Comparison of ENCODE assay signal across 15 cellular contexts in the genomic region with DNA sequence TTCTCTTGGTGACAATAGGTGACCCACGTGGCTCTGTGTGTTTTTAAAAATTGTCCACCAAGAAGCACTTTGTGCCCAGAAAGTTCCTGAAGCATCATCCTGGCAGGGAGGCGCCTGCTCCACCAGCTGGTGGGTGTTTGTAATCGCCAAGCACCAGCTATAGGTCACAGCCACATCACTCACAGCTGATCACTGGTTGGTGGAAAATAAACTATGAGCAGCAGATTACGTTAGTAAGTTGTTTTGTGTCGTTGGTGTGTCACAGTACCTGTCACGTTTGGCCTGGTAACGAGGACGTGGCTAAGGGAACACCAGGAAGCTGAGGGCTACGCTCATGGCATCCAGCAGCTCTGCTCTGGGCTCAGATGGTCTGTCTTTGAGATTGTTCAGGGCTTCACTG. TPM values are rescaled to one million over a fixed set of nuclear protein-coding genes. Genes with fewer than 3 reads are reported as not detected.
DNase-seq lines count a peak whose midpoint lies in the region; ATAC-seq, FAIRE-seq and TF ChIP-seq lines count a peak whose summit lies in the region.
"Had no signal": no experiment of that assay in that cellular context is flagged by ENCODE, and none has a peak within 500 bp of the region (broad histone marks: within the 10 kb centered on the region; RNA-seq: fewer than 3 reads in every experiment).

No MANE protein-coding gene starts in this region.

- H3K79me2 ChIP-seq in fibroblast of lung (ENCODE audit: control insufficient read depth, insufficient read depth, low read length) (no peaks in the 10 kb centered on the region), smooth muscle cell (ENCODE audit: low read depth) (peaks cover 3% of the 10 kb centered on the region)

- DNase-seq in SK-MEL-5 (ENCODE audit: low read depth, low spot score) (peak; percentile 23), fibroblast of lung (ENCODE audit: low read depth in 2 of 2) (peak; percentile 13 to 32), smooth muscle cell (lab: John Stamatoyannopoulos, UW; ENCODE audit: unreplicated experiment) (no peak), tibial nerve (ENCODE audit: low spot score in 2 of 2) (no peak), mucosa of descending colon (no peak), D721Med (ENCODE audit: insufficient read length, low spot score) (no peak)
- DNase-seq: activated CD8-positive, alpha-beta memory T cell treated with anti-CD3 and anti-CD28 coated beads, Interleukin-2, amount 50 U/mL, for 4 hours; activated naive CD8-positive, alpha-beta T cell treated with anti-CD3 and anti-CD28 coated beads for 36 hours; central memory CD4-positive, alpha-beta T cell; naive thymus-derived CD4-positive, alpha-beta T cell; NCI-H1105 treated with DMSO at 0.1 percent for 48 hours; testis had no signal

- CTCF ChIA-PET in HEK293 (lab: Yijun Ruan, JAX) = interaction anchor here (0.8 to 11.0 kb wide), 5 partner anchors 39 to 207 kb away, joined by 3 to 173 read pairs (median 3); a partner anchor contains a TSS

- FAIRE-seq in D721Med (lab: Jason Lieb, UNC) = no peak

- no peaks in the 10 kb centered on the region for H3K27me3 ChIP-seq in fibroblast of lung (ENCODE audit: control insufficient read depth, insufficient read depth, low read length)
- no peaks in the 10 kb centered on the region for H3K27me3 ChIP-seq in smooth muscle cell (ENCODE audit: low read depth)
- no peaks in the 10 kb centered on the region for H3K27me3 ChIP-seq in tibial nerve
- H3K27me3 ChIP-seq: hepatocyte, testis had no signal

- H3K9me3 ChIP-seq in HEK293 (ENCODE audit: control insufficient read depth, insufficient read depth, low read depth, low read length) (no peaks in the 10 kb centered on the region), fibroblast of lung (ENCODE audit: control insufficient read depth, insufficient read depth, low read depth, low read length) (no peaks in the 10 kb centered on the region), smooth muscle cell (replicated peaks; ENCODE audit: low read depth) (no peaks in the 10 kb centered on the region), tibial nerve (no peaks in the 10 kb centered on the region), mucosa of descending colon (no peaks in the 10 kb centered on the region)
- H3K9me3 ChIP-seq: testis had no signal

- no peak overlapping the region for H3K27ac ChIP-seq in HEK293 (ENCODE audit: extremely low read depth, low read depth, low read length)
- peak overlapping the region; percentile 39 for H3K27ac ChIP-seq in fibroblast of lung (ENCODE audit: insufficient read depth, low read length)
- H3K27ac ChIP-seq in smooth muscle cell (ENCODE audit: low read depth) = peak overlapping the region; percentile 23
- no peak overlapping the region for H3K27ac ChIP-seq in tibial nerve
- H3K27ac ChIP-seq: hepatocyte, testis had no signal

- TF ChIP-seq EP300 in tibial nerve (IDR thresholded peaks at IDR 0.05) = no peak

- no peak overlapping the region for H3K4me2 ChIP-seq in fibroblast of lung (ENCODE audit: extremely low read depth, insufficient read depth, low read length)
- no peak overlapping the region for H3K4me2 ChIP-seq in smooth muscle cell
- H3K4me2 ChIP-seq: hepatocyte had no signal

- H3K4me3 ChIP-seq in HEK293 (ENCODE audit: low read depth, low read length) (no peak overlapping the region), fibroblast of lung (replicated peaks in 1 of 4; ENCODE audit: control extremely low read depth in 1 of 4, insufficient read depth in 1 of 4, low read depth in 3 of 4, low read length in 4 of 4) (no peak overlapping the region), smooth muscle cell (no peak overlapping the region), tibial nerve (no peak overlapping the region), mucosa of descending colon (no peak overlapping the region)
- H3K4me3 ChIP-seq: hepatocyte had no signal

- 84% methylated on average over 9 of the region's 9 CpGs for WGBS in smooth muscle cell (ENCODE audit: low lambda C conversion rate)
- 78 to 83% methylated on average over 9 of the region's 9 CpGs for WGBS in tibial nerve, 2 donors

- peaks cover 18 to 61% of the 10 kb centered on the region in 2 experiments for H3K36me3 ChIP-seq in HEK293 (ENCODE audit: control insufficient read depth in 2 of 2, insufficient read depth in 1 of 2, low read length in 2 of 2)
- H3K36me3 ChIP-seq in fibroblast of lung (ENCODE audit: control insufficient read depth, insufficient read depth, low read length) = peaks cover 23% of the 10 kb centered on the region
- H3K36me3 ChIP-seq in smooth muscle cell (ENCODE audit: low read depth) = no peaks in the 10 kb centered on the region
- peaks cover 0 to 63% (median 20%) of the 10 kb centered on the region in 3 donors for H3K36me3 ChIP-seq in tibial nerve
- H3K36me3 ChIP-seq in mucosa of descending colon (ENCODE audit: low read depth) = peaks cover 5% of the 10 kb centered on the region

- POLR2A ChIA-PET in HEK293 (lab: Yijun Ruan, JAX) = interaction anchor here (1.5 to 5.9 kb wide), 2 partner anchors 10 to 188 kb away, joined by 7 to 33 read pairs; a partner anchor contains a TSS

- no peak overlapping the region for H3K9ac ChIP-seq in fibroblast of lung (ENCODE audit: insufficient read depth, low read length)
- H3K9ac ChIP-seq in smooth muscle cell (ENCODE audit: low read depth) = no peak overlapping the region

- TF ChIP-seq CTCF in HEK293 (tag by site-specific recombination; IDR thresholded peaks at IDR 0.05) (no peak), fibroblast of lung (conservative IDR thresholded peaks at IDR 0.05 in 1 of 2, IDR thresholded peaks at IDR 0.05 in 1 of 2; ENCODE audit: low read depth in 1 of 2, low read length in 2 of 2) (no peak), smooth muscle cell (IDR thresholded peaks at IDR 0.05; ENCODE audit: borderline replicate concordance, insufficient read depth, poor library complexity, severe bottlenecking) (no peak), tibial nerve (IDR thresholded peaks at IDR 0.05) (no peak), mucosa of descending colon (IDR thresholded peaks at IDR 0.05) (no peak), D721Med (IDR thresholded peaks at IDR 0.05; ENCODE audit: insufficient read depth, missing control alignments) (no peak)

- in situ Hi-C loops in SK-MEL-5 (cut with HindIII; ENCODE audit: low pct_unique_long_range_greater_than_20kb, low sequenced_read_pairs) = no loop called here

- no peak overlapping the region for H2AFZ ChIP-seq in fibroblast of lung (ENCODE audit: low read length)
- H2AFZ ChIP-seq in smooth muscle cell (ENCODE audit: low read depth) = no peak overlapping the region
- H2AFZ ChIP-seq: hepatocyte had no signal

- intact Hi-C loops in mucosa of descending colon (cut with DNase I, micrococcal nuclease) = loop anchor here in 1 of 2 donors (10.0 kb wide), 1 partner anchor 193 kb away; no protein-coding TSS in a partner anchor

- no peaks in the 10 kb centered on the region for H3K4me1 ChIP-seq in HEK293 (ENCODE audit: control insufficient read depth, insufficient read depth, low read length)
- H3K4me1 ChIP-seq in fibroblast of lung (ENCODE audit: control insufficient read depth, extremely low read depth, insufficient read depth, low read length) = peaks cover 3% of the 10 kb centered on the region
- peaks cover 4% of the 10 kb centered on the region for H3K4me1 ChIP-seq in smooth muscle cell (ENCODE audit: low read depth)
- peaks cover 0 to 18% (median 2%) of the 10 kb centered on the region in 4 donors for H3K4me1 ChIP-seq in tibial nerve
- H3K4me1 ChIP-seq in mucosa of descending colon (ENCODE audit: low read depth) = peaks cover 3% of the 10 kb centered on the region

- no peak for TF ChIP-seq POLR2A in tibial nerve (IDR thresholded peaks at IDR 0.05)

- H4K20me1 ChIP-seq in fibroblast of lung (ENCODE audit: control insufficient read depth, extremely low read depth, insufficient read depth, low read length) (no peaks in the 10 kb centered on the region), smooth muscle cell (ENCODE audit: low read depth) (peaks cover 8% of the 10 kb centered on the region)

- peaks cover 13% of the 10 kb centered on the region for H3F3A ChIP-seq in smooth muscle cell (ENCODE audit: low read depth)

- no peak for ATAC-seq in mucosa of descending colon
- ATAC-seq: left lobe of liver; naive thymus-derived CD4-positive, alpha-beta T cell had no signal

RNA-seq across cellular contexts. Expression of a gene that starts 10.1 kb away (rescaled TPM):
- total RNA-seq in SK-MEL-5 (2014; rRNA removed; shearing (Covaris generic)) = 29.5 and 33.3 TPM in 2 replicates
- 21.7 and 25.3 TPM in 2 replicates for polyA plus RNA-seq in SK-MEL-5 (2015; cell fraction: cytosol; rRNA removed)
- polyA plus RNA-seq in SK-MEL-5 (2015; cell fraction: nucleus; rRNA removed) = 11.8 and 14.8 TPM in 2 replicates
- total RNA-seq in fibroblast of lung = 17.5 and 21.1 TPM in 2 replicates
- polyA plus RNA-seq in fibroblast of lung = 10.4 and 12.7 TPM in 2 replicates
- polyA plus RNA-seq in fibroblast of lung (2012) = 11.4 and 14.7 TPM in 2 replicates
- polyA minus RNA-seq in fibroblast of lung (ENCODE audit: low replicate concordance) = 4.0 and 8.8 TPM in 2 replicates
- 6.4 and 8.7 TPM in 2 replicates for total RNA-seq in smooth muscle cell
- 12.8 and 13.4 TPM in 2 replicates for polyA plus RNA-seq in smooth muscle cell
- 10 to 100 TPM; 18.6 to 29.1 (median 24.8) TPM for total RNA-seq in tibial nerve
- total RNA-seq in mucosa of descending colon = 10 to 100 TPM; 12.2 to 14.8 (median 12.4) TPM

RNA-seq across cellular contexts. Expression of a gene that starts 10.2 kb away (rescaled TPM):
- 83.1 and 89.3 TPM in 2 replicates for total RNA-seq in SK-MEL-5 (2014; rRNA removed; shearing (Covaris generic))
- 72.8 and 87.9 TPM in 2 replicates for polyA plus RNA-seq in SK-MEL-5 (2015; cell fraction: cytosol; rRNA removed)
- polyA plus RNA-seq in SK-MEL-5 (2015; cell fraction: nucleus; rRNA removed) = 72.7 and 77.9 TPM in 2 replicates
- total RNA-seq in fibroblast of lung (31.7 and 40.6 TPM in 2 replicates), smooth muscle cell (53.5 and 66.3 TPM in 2 replicates), tibial nerve (10 to 100 TPM; 28.6 to 53.7 (median 37.0) TPM), mucosa of descending colon (10 to 100 TPM; 64.3 to 97.6 (median 88.5) TPM)
- polyA plus RNA-seq in fibroblast of lung (62.8 and 70.2 TPM in 2 replicates), smooth muscle cell (47.2 and 61.8 TPM in 2 replicates)
- 68.8 and 70.2 TPM in 2 replicates for polyA plus RNA-seq in fibroblast of lung (2012)
- 1.8 and 2.2 TPM in 2 replicates for polyA minus RNA-seq in fibroblast of lung (ENCODE audit: low replicate concordance)

RNA-seq across cellular contexts. Expression of a gene that starts 40.2 kb away (rescaled TPM):
- total RNA-seq in SK-MEL-5 (2014; rRNA removed; shearing (Covaris generic)) = 13.0 and 14.4 TPM in 2 replicates
- 37.9 and 40.5 TPM in 2 replicates for polyA plus RNA-seq in SK-MEL-5 (2015; cell fraction: cytosol; rRNA removed)
- polyA plus RNA-seq in SK-MEL-5 (2015; cell fraction: nucleus; rRNA removed) = 22.8 and 27.6 TPM in 2 replicates
- total RNA-seq in fibroblast of lung = 7.4 and 10.0 TPM in 2 replicates
- polyA plus RNA-seq in fibroblast of lung = 9.3 and 14.2 TPM in 2 replicates
- polyA plus RNA-seq in fibroblast of lung (2012) = 9.3 and 16.2 TPM in 2 replicates
- polyA minus RNA-seq in fibroblast of lung (ENCODE audit: low replicate concordance) = 43.1 and 75.2 TPM in 2 replicates
- 9.0 and 18.8 TPM in 2 replicates for total RNA-seq in smooth muscle cell
- 10.2 and 10.5 TPM in 2 replicates for polyA plus RNA-seq in smooth muscle cell
- 10 to 100 TPM in 3 of 4 donors, 1 to 10 TPM in 1; 9.9 to 29.0 (median 15.9) TPM for total RNA-seq in tibial nerve
- total RNA-seq in mucosa of descending colon = 10 to 100 TPM; 15.5 to 20.3 (median 16.4) TPM

RNA-seq across cellular contexts. Expression of a gene that starts 59.9 kb away (rescaled TPM):
- 22.7 and 23.2 TPM in 2 replicates for total RNA-seq in SK-MEL-5 (2014; rRNA removed; shearing (Covaris generic))
- polyA plus RNA-seq in SK-MEL-5 (2015; cell fraction: cytosol; rRNA removed) = 31.0 and 32.2 TPM in 2 replicates
- 6.6 and 8.5 TPM in 2 replicates for polyA plus RNA-seq in SK-MEL-5 (2015; cell fraction: nucleus; rRNA removed)
- total RNA-seq in fibroblast of lung (7.6 and 16.4 TPM in 2 replicates), smooth muscle cell (20.1 and 23.0 TPM in 2 replicates), tibial nerve (1 to 10 TPM; 3.9 to 6.3 (median 5.8) TPM), mucosa of descending colon (10 to 100 TPM in 1 of 3 donors, 1 to 10 TPM in 2; 4.9 to 14.8 (median 6.0) TPM)
- polyA plus RNA-seq in fibroblast of lung (38.2 and 54.7 TPM in 2 replicates), smooth muscle cell (21.9 and 25.9 TPM in 2 replicates)
- 25.1 and 37.4 TPM in 2 replicates for polyA plus RNA-seq in fibroblast of lung (2012)
- 51.5 and 73.5 TPM in 2 replicates for polyA minus RNA-seq in fibroblast of lung (ENCODE audit: low replicate concordance)

Comparison
In these comparisons a context has a peak if more than half of its experiments do, and no peak if none do; other contexts are left out.
1. H3K27ac ChIP-seq: peak in fibroblast of lung (single experiment) and smooth muscle cell (single experiment); none in HEK293 (single experiment) and tibial nerve (0 of 4).
2. DNase-seq: peak in SK-MEL-5 (single experiment) and fibroblast of lung (2 of 2); none in smooth muscle cell (single experiment), tibial nerve (0 of 2), mucosa of descending colon (0 of 3) and D721Med (single experiment).